ENCODE assay signal across 8 cellular contexts in the genomic region with DNA sequence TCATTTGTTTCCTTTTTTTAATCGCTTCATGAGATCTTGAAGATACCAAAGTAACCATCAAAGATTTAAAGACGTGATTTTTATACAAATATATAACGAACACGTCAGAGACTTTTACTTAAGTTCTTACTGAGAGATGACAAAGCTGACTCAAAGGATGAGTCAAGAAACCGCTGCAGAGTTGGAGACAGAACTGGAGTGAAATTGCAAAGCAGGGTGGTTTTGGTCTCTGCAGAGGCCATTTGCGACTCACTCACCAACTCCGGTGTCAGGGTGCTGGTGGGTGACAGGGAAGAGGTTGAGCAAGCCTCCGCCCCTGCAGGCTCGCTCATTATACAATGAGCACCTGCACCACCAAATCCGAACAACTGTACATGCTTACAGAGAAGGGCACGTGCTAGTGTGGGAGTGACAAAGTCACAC.
DNase-seq lines count a peak whose midpoint lies in the region; ATAC-seq and TF ChIP-seq lines count a peak whose summit lies in the region.

No MANE protein-coding gene starts in this region.

- H3K4me1 Mint-ChIP-seq in CD4-positive, alpha-beta memory T cell = peaks cover 8 to 26% (median 10%) of the 10 kb centered on the region in 4 donors

- peaks cover 20% of the 10 kb centered on the region for H3K4me1 ChIP-seq in CD4-positive, alpha-beta memory T cell (ENCODE audit: insufficient read depth, low read length)
- peaks cover 12% of the 10 kb centered on the region for H3K4me1 ChIP-seq in osteoblast (ENCODE audit: insufficient read depth, low read length)

- no peaks in the 10 kb centered on the region for H3K27me3 ChIP-seq in CD4-positive, alpha-beta memory T cell (ENCODE audit: insufficient read depth, low read length)
- H3K27me3 ChIP-seq in MG63 (no peaks in the 10 kb centered on the region), osteoblast (ENCODE audit: insufficient read depth, low read length) (no peaks in the 10 kb centered on the region)

- H3K36me3 ChIP-seq in CD4-positive, alpha-beta memory T cell (ENCODE audit: insufficient read depth, low read length) = peaks cover 14% of the 10 kb centered on the region
- H3K36me3 ChIP-seq in MG63 = peaks cover 3% of the 10 kb centered on the region; the same call in 1 of the 2 replicates
- H3K36me3 ChIP-seq in osteoblast (ENCODE audit: insufficient read depth, low read length) = peaks cover 10% of the 10 kb centered on the region

- no peak overlapping the region for H2AFZ ChIP-seq in osteoblast (ENCODE audit: low read length)

- H4K20me1 ChIP-seq in osteoblast (ENCODE audit: insufficient read depth, low read length) = peaks cover 11% of the 10 kb centered on the region

- H3K9me3 ChIP-seq in CD4-positive, alpha-beta memory T cell (ENCODE audit: control insufficient read depth in 1 of 2, low read length in 2 of 2) = no peaks in the 10 kb centered on the region
- no peaks in the 10 kb centered on the region for H3K9me3 ChIP-seq in MG63
- H3K9me3 ChIP-seq in osteoblast (ENCODE audit: low read depth, low read length) = no peaks in the 10 kb centered on the region

- DNase-seq in CD4-positive, alpha-beta memory T cell = peak in 1 of 5 donors; percentile 77
- DNase-seq in MG63 = peak; percentile 38
- DNase-seq in activated T-helper 9 cell treated with anti-CD3 and anti-CD28 coated beads, Interleukin-2, amount 50 U/mL, for 16 hours (ENCODE audit: low read depth) = peak; percentile 48
- peak; percentile 99 for DNase-seq in osteoblast (ENCODE audit: insufficient read length, low spot score, missing footprints)
- no peak for DNase-seq in left cardiac atrium

- no peak for TF ChIP-seq CTCF in osteoblast (IDR thresholded peaks at IDR 0.05; ENCODE audit: extremely low read depth, low read depth, low read length)

- ATAC-seq in HG02642 (IDR thresholded peaks at IDR 0.05; ENCODE audit: poor library complexity, unreplicated experiment) = no peak
- no peak for ATAC-seq in GM21360 (IDR thresholded peaks at IDR 0.05; ENCODE audit: unreplicated experiment)
- no peak for ATAC-seq in HG03045 (IDR thresholded peaks at IDR 0.05; ENCODE audit: unreplicated experiment)
- no peak for ATAC-seq in left cardiac atrium

- CTCF ChIA-PET in CD4-positive, alpha-beta memory T cell (lab: Charles Lee; ENCODE audit: partially characterized antibody) = interaction anchor here (1.6 kb wide), 1 partner anchor 25 kb away, joined by 3 read pairs; no protein-coding TSS in a partner anchor

- peaks cover 0 to 2% (median 0%) of the 10 kb centered on the region in 8 donors for H3K9me3 Mint-ChIP-seq in CD4-positive, alpha-beta memory T cell

- H3K27me3 Mint-ChIP-seq in CD4-positive, alpha-beta memory T cell = no peaks in the 10 kb centered on the region

- H3K27ac Mint-ChIP-seq in CD4-positive, alpha-beta memory T cell = peak overlapping the region; percentile 81 to 98 (median 94)

- POLR2A ChIA-PET in CD4-positive, alpha-beta memory T cell (lab: Charles Lee; ENCODE audit: partially characterized antibody) = interaction anchor here (1.1 kb wide), 1 partner anchor 12 kb away, joined by 4 read pairs; no protein-coding TSS in a partner anchor

- peak overlapping the region; percentile 54 to 82 (median 70) for H3K4me3 Mint-ChIP-seq in CD4-positive, alpha-beta memory T cell

- intact Hi-C loops in CD4-positive, alpha-beta memory T cell (cut with micrococcal nuclease) = no loop called here
- intact Hi-C loops in left cardiac atrium (cut with DNase I) = no loop called here

- peak overlapping the region; percentile 42 for H3K27ac ChIP-seq in CD4-positive, alpha-beta memory T cell (ENCODE audit: low read depth, low read length)
- peak overlapping the region; percentile 70 for H3K27ac ChIP-seq in osteoblast (ENCODE audit: low read depth, low read length)

- H3K79me2 ChIP-seq in osteoblast (ENCODE audit: insufficient read depth, low read length) = no peaks in the 10 kb centered on the region

- H3K4me2 ChIP-seq in osteoblast (ENCODE audit: insufficient read depth, low read length) = peak overlapping the region; percentile 57

- H3K4me3 ChIP-seq in CD4-positive, alpha-beta memory T cell (ENCODE audit: low read length in 2 of 2) = no peak overlapping the region
- H3K4me3 ChIP-seq in MG63 (no peak overlapping the region), osteoblast (ENCODE audit: insufficient read depth, low read length) (no peak overlapping the region)

- H3K36me3 Mint-ChIP-seq in CD4-positive, alpha-beta memory T cell = peaks cover 25 to 32% of the 10 kb centered on the region in 2 donors
